ENCODE assay signal across 8 cellular contexts in the genomic region with DNA sequence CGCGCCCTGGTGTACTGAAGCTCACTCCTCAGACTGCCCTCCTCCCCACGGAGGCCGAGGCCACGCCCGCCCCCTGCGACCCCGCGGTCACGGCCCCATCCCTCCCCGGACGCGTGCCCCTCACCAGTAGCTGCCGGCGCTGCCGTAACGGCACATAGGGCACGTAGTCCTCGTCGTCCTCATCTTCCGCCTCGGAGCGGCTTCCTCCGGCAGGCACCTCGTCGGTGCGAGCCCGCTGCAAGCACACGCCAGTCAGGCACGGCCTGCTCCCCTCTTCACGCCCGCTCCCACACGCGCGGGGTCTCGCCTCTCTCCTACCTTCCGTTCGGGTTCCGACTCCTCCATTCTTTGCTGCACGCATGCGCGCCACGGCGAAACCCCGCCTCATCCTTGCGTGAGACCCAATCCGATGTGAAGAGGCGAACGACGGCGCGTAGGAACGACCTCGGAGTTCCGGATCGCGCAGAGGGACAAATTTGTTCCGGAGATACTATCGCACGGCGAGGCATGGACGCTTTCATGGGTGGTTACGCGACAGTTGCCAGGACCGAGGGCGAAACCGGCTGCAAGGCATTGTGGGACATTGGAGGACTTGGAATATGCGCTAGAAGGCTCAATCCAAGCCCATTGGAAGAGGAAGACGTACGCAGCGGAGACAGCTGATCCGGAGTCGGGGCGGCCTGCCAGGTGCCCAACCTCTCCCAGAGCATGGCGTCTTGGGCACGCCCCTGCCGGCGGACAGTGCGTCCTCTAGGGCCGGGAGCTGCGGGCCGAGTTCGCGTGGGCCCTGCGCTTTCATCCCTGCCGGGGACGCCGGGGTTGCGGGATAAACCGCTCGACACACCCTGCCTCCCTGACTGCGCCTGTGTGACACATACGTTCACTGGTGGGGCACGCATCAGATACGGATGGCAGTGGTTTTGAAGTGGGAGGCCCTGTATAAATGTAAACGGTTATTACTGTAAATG. TPM values are rescaled to one million over a fixed set of nuclear protein-coding genes. Genes with fewer than 3 reads are reported as not detected.
DNase-seq lines count a peak whose midpoint lies in the region; FAIRE-seq and TF ChIP-seq lines count a peak whose summit lies in the region.

A gene (minus strand): TSS at position 361 of the 968 bp plus-strand sequence. CDS start 16 bp downstream, at position 345.

- peaks cover 4 to 9% of the 10 kb centered on the region in 2 donors for H3K4me1 ChIP-seq in neuronal stem cell (ENCODE audit: control insufficient read depth in 2 of 2, insufficient read depth in 1 of 2, low read depth in 1 of 2, low read length in 2 of 2)

- peak within 1 kb of the TSS; percentile 98 for H4K8ac ChIP-seq in neuronal stem cell (ENCODE audit: low read depth, low read length)

- H3K36me3 ChIP-seq in SK-N-MC (ENCODE audit: insufficient read depth, low read length) (peaks cover 49% of the 10 kb centered on the region), neuronal stem cell (replicated peaks in 1 of 2; ENCODE audit: control insufficient read depth in 2 of 2, insufficient read depth in 2 of 2, low read length in 2 of 2) (peaks cover 63 to 75% of the 10 kb centered on the region in 2 donors)

- H3K27me3 Mint-ChIP-seq in activated naive CD4-positive, alpha-beta T cell treated with anti-CD3 and anti-CD28 coated beads, Interleukin-2, amount 10 ng/mL, durations not matched to agents 7 days and 5 days, result no peaks in the 10 kb centered on the region

- peak within 1 kb of the TSS; percentile 94 for H3K4ac ChIP-seq in neuronal stem cell (ENCODE audit: low read length)

- no peak within 1 kb of the TSS for H2BK120ac ChIP-seq in neuronal stem cell (ENCODE audit: low read depth, low read length)

- peak within 1 kb of the TSS; percentile 96 for H3K4me2 ChIP-seq in neuronal stem cell (ENCODE audit: insufficient read depth, low read length, poor library complexity, severe bottlenecking)

- H3K23ac ChIP-seq in neuronal stem cell (ENCODE audit: low read depth, low read length, poor library complexity), result peak within 1 kb of the TSS; percentile 97

- H3K27me3 ChIP-seq in neuronal stem cell (ENCODE audit: control insufficient read depth in 3 of 3, insufficient read depth in 3 of 3, low read depth in 1 of 3, low read length in 3 of 3), result no peaks in the 10 kb centered on the region

- H3K79me1 ChIP-seq in neuronal stem cell (ENCODE audit: low read depth, low read length), result peaks cover 16% of the 10 kb centered on the region

- H2AFZ ChIP-seq in neuronal stem cell (ENCODE audit: low read length), result peak within 1 kb of the TSS; percentile 83

- peak; percentile 99 for DNase-seq in GM04504 (ENCODE audit: low read depth)
- DNase-seq in HEK293T (ENCODE audit: extremely low spot score), result peak; percentile 99
- DNase-seq in MV-4-11 (lab: John Stamatoyannopoulos, UW), result peak; percentile 98
- DNase-seq in SK-N-MC (ENCODE audit: low read depth, low spot score), result peak; percentile 93
- peak; percentile 98 for DNase-seq in activated naive CD4-positive, alpha-beta T cell treated with anti-CD3 and anti-CD28 coated beads, Interleukin-2, amount 10 ng/mL, durations not matched to agents 7 days and 5 days
- peak; percentile 98 to 99 for DNase-seq in frontal cortex (ENCODE audit: low spot score in 2 of 2)
- peak; percentile 97 for DNase-seq in neuronal stem cell (ENCODE audit: low spot score)

- peak within 1 kb of the TSS; percentile 99 for H3K14ac ChIP-seq in neuronal stem cell (ENCODE audit: low read length)

- TF ChIP-seq CTCF in subcutaneous adipose tissue (IDR thresholded peaks at IDR 0.05; ENCODE audit: low read depth), result no peak

- peak within 1 kb of the TSS; percentile 73 for H3K27ac Mint-ChIP-seq in activated naive CD4-positive, alpha-beta T cell treated with anti-CD3 and anti-CD28 coated beads, Interleukin-2, amount 10 ng/mL, durations not matched to agents 7 days and 5 days

- H2BK15ac ChIP-seq in neuronal stem cell (ENCODE audit: low read length), result peak within 1 kb of the TSS; percentile 79

- no peak within 1 kb of the TSS for H4K91ac ChIP-seq in neuronal stem cell (ENCODE audit: low read depth, low read length, poor library complexity)

- no CpG with 5 or more reads among the region's 96 CpGs for WGBS in neuronal stem cell (ENCODE audit: extremely low coverage in 2 of 2, insufficient read length in 2 of 2, insufficient replicate concordance in 1 of 2), 2 donors

- peak within 1 kb of the TSS; percentile 89 for H2BK12ac ChIP-seq in neuronal stem cell (ENCODE audit: low read length)

- H3K4me1 Mint-ChIP-seq in activated naive CD4-positive, alpha-beta T cell treated with anti-CD3 and anti-CD28 coated beads, Interleukin-2, amount 10 ng/mL, durations not matched to agents 7 days and 5 days, result peaks cover 56% of the 10 kb centered on the region

- no peaks in the 10 kb centered on the region for H3K9me3 Mint-ChIP-seq in activated naive CD4-positive, alpha-beta T cell treated with anti-CD3 and anti-CD28 coated beads, Interleukin-2, amount 10 ng/mL, durations not matched to agents 7 days and 5 days

- H3K4me3 ChIP-seq in SK-N-MC (peak within 1 kb of the TSS; percentile 96), neuronal stem cell (ENCODE audit: low read length in 2 of 2) (peak within 1 kb of the TSS; percentile 91 to 96)

- H3K4me3 Mint-ChIP-seq in activated naive CD4-positive, alpha-beta T cell treated with anti-CD3 and anti-CD28 coated beads, Interleukin-2, amount 10 ng/mL, durations not matched to agents 7 days and 5 days, result peak within 1 kb of the TSS; percentile 79

- H3K27ac ChIP-seq in SK-N-MC, result peak within 1 kb of the TSS; percentile 49
- H3K27ac ChIP-seq in neuronal stem cell (replicated peaks; ENCODE audit: low read length), result peak within 1 kb of the TSS; percentile 54

- H3K9me3 ChIP-seq in SK-N-MC (ENCODE audit: low read depth, low read length), result no peaks in the 10 kb centered on the region
- H3K9me3 ChIP-seq in neuronal stem cell (replicated peaks in 1 of 2; ENCODE audit: control insufficient read depth in 2 of 2, insufficient read depth in 1 of 2, low read depth in 1 of 2, low read length in 2 of 2), result no peaks in the 10 kb centered on the region

- H2BK5ac ChIP-seq in neuronal stem cell (ENCODE audit: low read length), result peak within 1 kb of the TSS; percentile 94

- CTCF ChIA-PET in HEK293T (lab: Yijun Ruan, JAX), result interaction anchor here (0.7 to 2.4 kb wide), 2 partner anchors 15 to 126 kb away, joined by 3 to 8 read pairs; no protein-coding TSS in a partner anchor
- CTCF ChIA-PET in activated naive CD4-positive, alpha-beta T cell treated with anti-CD3 and anti-CD28 coated beads, Interleukin-2, amount 10 ng/mL, durations not matched to agents 7 days and 5 days (lab: Charles Lee), result no interaction called here

- H3K36me3 Mint-ChIP-seq in activated naive CD4-positive, alpha-beta T cell treated with anti-CD3 and anti-CD28 coated beads, Interleukin-2, amount 10 ng/mL, durations not matched to agents 7 days and 5 days, result peaks cover 44% of the 10 kb centered on the region

- peak within 1 kb of the TSS; percentile 100 for H3K18ac ChIP-seq in neuronal stem cell (ENCODE audit: low read length)

- peak within 1 kb of the TSS; percentile 95 for H2AK5ac ChIP-seq in neuronal stem cell (ENCODE audit: low read depth, low read length)

- POLR2A ChIA-PET in HEK293T (lab: Yijun Ruan, JAX), result interaction anchor here (0.6 to 2.2 kb wide), 13 partner anchors 9 to 150 kb away, joined by 3 to 8 read pairs (median 5); a partner anchor contains a TSS

- FAIRE-seq in frontal cortex (lab: Jason Lieb, UNC), result peak; percentile 56

- H3K9ac ChIP-seq in SK-N-MC (ENCODE audit: insufficient read length), result peak within 1 kb of the TSS; percentile 94
- peak within 1 kb of the TSS; percentile 100 for H3K9ac ChIP-seq in neuronal stem cell (ENCODE audit: low read depth, low read length, poor library complexity)

TF ChIP-seq in HEK293T, 16 proteins besides CTCF, POLR2A, EP300 and RAD21:
- no peak for TF ChIP-seq FOXK2 (IDR thresholded peaks at IDR 0.05)
- TF ChIP-seq SUZ12 (IDR thresholded peaks at IDR 0.05), result no peak
- TF ChIP-seq SP1 (IDR thresholded peaks at IDR 0.05), result no peak
- TF ChIP-seq L3MBTL2 (conservative IDR thresholded peaks at IDR 0.05), result peak; percentile 57
- TF ChIP-seq TARDBP (IDR thresholded peaks at IDR 0.05), result no peak
- no peak for TF ChIP-seq ZNF384 (IDR thresholded peaks at IDR 0.05)
- TF ChIP-seq, protein P1, sequence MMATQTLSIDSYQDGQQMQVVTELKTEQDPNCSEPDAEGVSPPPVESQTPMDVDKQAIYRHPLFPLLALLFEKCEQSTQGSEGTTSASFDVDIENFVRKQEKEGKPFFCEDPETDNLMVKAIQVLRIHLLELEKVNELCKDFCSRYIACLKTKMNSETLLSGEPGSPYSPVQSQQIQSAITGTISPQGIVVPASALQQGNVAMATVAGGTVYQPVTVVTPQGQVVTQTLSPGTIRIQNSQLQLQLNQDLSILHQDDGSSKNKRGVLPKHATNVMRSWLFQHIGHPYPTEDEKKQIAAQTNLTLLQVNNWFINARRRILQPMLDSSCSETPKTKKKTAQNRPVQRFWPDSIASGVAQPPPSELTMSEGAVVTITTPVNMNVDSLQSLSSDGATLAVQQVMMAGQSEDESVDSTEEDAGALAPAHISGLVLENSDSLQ (IDR thresholded peaks at IDR 0.05), result 0 out of 2 replicates have a peak, but pooled peaks have one; percentile 25
- no peak for TF ChIP-seq ARNT (IDR thresholded peaks at IDR 0.05)
- no peak for TF ChIP-seq FOXA1 (IDR thresholded peaks at IDR 0.05)
- no peak for TF ChIP-seq CTBP1 (IDR thresholded peaks at IDR 0.05; ENCODE audit: borderline replicate concordance)
- TF ChIP-seq HDGF (IDR thresholded peaks at IDR 0.05; ENCODE audit: borderline replicate concordance), result no peak; the same call in 1 of the 2 replicates
- no peak for TF ChIP-seq NFRKB (IDR thresholded peaks at IDR 0.05)
- no peak for TF ChIP-seq FOXM1 (IDR thresholded peaks at IDR 0.05; ENCODE audit: borderline replicate concordance)
- TF ChIP-seq BHLHE40 (IDR thresholded peaks at IDR 0.05; ENCODE audit: borderline replicate concordance), result no peak

RNA-seq across cellular contexts. Expression of the gene that starts here (rescaled TPM):
- 77.0 TPM for total RNA-seq in frontal cortex
- 67.4 TPM for polyA plus RNA-seq in neuronal stem cell (2013, experiment 1 of 2)
- polyA plus RNA-seq in neuronal stem cell (2013, experiment 2 of 2), result 68.2 TPM
- total RNA-seq in subcutaneous adipose tissue, result 10 to 100 TPM; 63.0 to 70.4 (median 64.8) TPM

Comparison
In these comparisons a context has a peak if more than half of its experiments do, and no peak if none do; other contexts are left out.
1. Peak in every context shown above with its lines: DNase-seq, H3K4me3 ChIP-seq and H3K27ac ChIP-seq.